Comparison of ENCODE assay signal across 8 cellular contexts in genomic region chr7:25093268-25093802, GRCh38. TPM values are rescaled to one million over a fixed set of nuclear protein-coding genes. Genes with fewer than 3 reads are reported as not detected.
DNase-seq lines count a peak whose midpoint lies in the region; ATAC-seq and TF ChIP-seq lines count a peak whose summit lies in the region.

No MANE protein-coding gene starts in this region.

- TF ChIP-seq CTCF in epithelial cell of proximal tubule (conservative IDR thresholded peaks at IDR 0.05; ENCODE audit: low read depth, low read length): peak; percentile 97
- TF ChIP-seq CTCF in natural killer cell (IDR thresholded peaks at IDR 0.05): peak; percentile 82

- intact Hi-C loops in natural killer cell (cut with micrococcal nuclease): loop anchor here (10.0 kb wide), 1 partner anchor 179 kb away; no protein-coding TSS in a partner anchor

- CTCF ChIA-PET in activated CD8-positive, alpha-beta memory T cell treated with anti-CD3 and anti-CD28 coated beads, Interleukin-2, amount 10 ng/mL, durations not matched to agents 7 days and 5 days (lab: Charles Lee): interaction anchor here (0.6 to 6.9 kb wide), 59 partner anchors 9 to 517 kb away, joined by 3 to 92 read pairs (median 4); partner anchors contain the start of genes CYCS and OSBPL3

- peaks cover 15% of the 10 kb centered on the region for H3K27me3 Mint-ChIP-seq in activated CD8-positive, alpha-beta memory T cell treated with anti-CD3 and anti-CD28 coated beads, Interleukin-2, amount 10 ng/mL, durations not matched to agents 7 days and 5 days
- H3K27me3 Mint-ChIP-seq in natural killer cell (ENCODE audit: low read depth in 2 of 2): peaks cover 0 to 3% of the 10 kb centered on the region in 2 donors
- H3K27me3 Mint-ChIP-seq in stimulated activated memory B cell treated with anti-CD40 and anti-IgM and Interleukin-4, amounts not matched to agents 10 μg/mL and 1 μg/mL and 100 μg/mL, for 72 hours: no peaks in the 10 kb centered on the region

- H3K4me1 Mint-ChIP-seq in activated CD8-positive, alpha-beta memory T cell treated with anti-CD3 and anti-CD28 coated beads, Interleukin-2, amount 10 ng/mL, durations not matched to agents 7 days and 5 days: peaks cover 13% of the 10 kb centered on the region
- peaks cover 6 to 7% of the 10 kb centered on the region in 2 donors for H3K4me1 Mint-ChIP-seq in natural killer cell
- H3K4me1 Mint-ChIP-seq in stimulated activated memory B cell treated with anti-CD40 and anti-IgM and Interleukin-4, amounts not matched to agents 10 μg/mL and 1 μg/mL and 100 μg/mL, for 72 hours: peaks cover 13% of the 10 kb centered on the region

- ATAC-seq in GM19043 (IDR thresholded peaks at IDR 0.05; ENCODE audit: low read depth, unreplicated experiment): peak; percentile 51
- ATAC-seq in HG03558 (IDR thresholded peaks at IDR 0.05; ENCODE audit: extremely low read depth, unreplicated experiment): peak; percentile 42
- peak; percentile 90 for ATAC-seq in activated CD8-positive, alpha-beta memory T cell treated with anti-CD3 and anti-CD28 coated beads, Interleukin-2, amount 10 ng/mL, durations not matched to agents 7 days and 5 days
- peak; percentile 86 to 90 (median 90) for ATAC-seq in natural killer cell
- ATAC-seq in stimulated activated memory B cell treated with anti-CD40 and anti-IgM and Interleukin-4, amounts not matched to agents 10 μg/mL and 1 μg/mL and 100 μg/mL, for 72 hours: peak; percentile 88

- no peak overlapping the region for H3K4me3 Mint-ChIP-seq in activated CD8-positive, alpha-beta memory T cell treated with anti-CD3 and anti-CD28 coated beads, Interleukin-2, amount 10 ng/mL, durations not matched to agents 7 days and 5 days
- no peak overlapping the region for H3K4me3 Mint-ChIP-seq in natural killer cell
- H3K4me3 Mint-ChIP-seq in stimulated activated memory B cell treated with anti-CD40 and anti-IgM and Interleukin-4, amounts not matched to agents 10 μg/mL and 1 μg/mL and 100 μg/mL, for 72 hours: no peak overlapping the region

- H3K27ac Mint-ChIP-seq in activated CD8-positive, alpha-beta memory T cell treated with anti-CD3 and anti-CD28 coated beads, Interleukin-2, amount 10 ng/mL, durations not matched to agents 7 days and 5 days: no peak overlapping the region
- no peak overlapping the region for H3K27ac Mint-ChIP-seq in natural killer cell
- H3K27ac Mint-ChIP-seq in stimulated activated memory B cell treated with anti-CD40 and anti-IgM and Interleukin-4, amounts not matched to agents 10 μg/mL and 1 μg/mL and 100 μg/mL, for 72 hours: no peak overlapping the region

- H3K9me3 Mint-ChIP-seq in activated CD8-positive, alpha-beta memory T cell treated with anti-CD3 and anti-CD28 coated beads, Interleukin-2, amount 10 ng/mL, durations not matched to agents 7 days and 5 days (ENCODE audit: low read depth): no peaks in the 10 kb centered on the region
- no peaks in the 10 kb centered on the region for H3K9me3 Mint-ChIP-seq in natural killer cell
- H3K9me3 Mint-ChIP-seq in stimulated activated memory B cell treated with anti-CD40 and anti-IgM and Interleukin-4, amounts not matched to agents 10 μg/mL and 1 μg/mL and 100 μg/mL, for 72 hours: no peaks in the 10 kb centered on the region

- peak; percentile 58 to 66 for DNase-seq in AML-193 (lab: John Stamatoyannopoulos, UW)
- DNase-seq in NOMO-1 treated with dmso at 0.1 percent for 144 hours (lab: John Stamatoyannopoulos, UW; ENCODE audit: unreplicated experiment): peak; percentile 32
- DNase-seq in activated CD8-positive, alpha-beta memory T cell treated with anti-CD3 and anti-CD28 coated beads, Interleukin-2, amount 10 ng/mL, durations not matched to agents 7 days and 5 days: peak; percentile 86
- no peak for DNase-seq in epithelial cell of proximal tubule (ENCODE audit: low read depth)
- peak; percentile 73 for DNase-seq in natural killer cell

- no peak overlapping the region for H3K4me3 ChIP-seq in epithelial cell of proximal tubule (ENCODE audit: low read depth, low read length)

- no peaks in the 10 kb centered on the region for H3K36me3 Mint-ChIP-seq in activated CD8-positive, alpha-beta memory T cell treated with anti-CD3 and anti-CD28 coated beads, Interleukin-2, amount 10 ng/mL, durations not matched to agents 7 days and 5 days
- H3K36me3 Mint-ChIP-seq in natural killer cell: no peaks in the 10 kb centered on the region
- no peaks in the 10 kb centered on the region for H3K36me3 Mint-ChIP-seq in stimulated activated memory B cell treated with anti-CD40 and anti-IgM and Interleukin-4, amounts not matched to agents 10 μg/mL and 1 μg/mL and 100 μg/mL, for 72 hours

RNA-seq across cellular contexts. Expression of gene CYCS, which starts 31.7 kb away (rescaled TPM):
- total RNA-seq in activated CD8-positive, alpha-beta memory T cell treated with anti-CD3 and anti-CD28 coated beads, Interleukin-2, amount 10 ng/mL, durations not matched to agents 7 days and 5 days: 100 to 1,000 TPM; 137 to 160 TPM
- total RNA-seq in epithelial cell of proximal tubule: 48.9 and 119 TPM in 2 replicates
- 100 to 1,000 TPM; 124 to 197 (median 167) TPM for total RNA-seq in natural killer cell
